In the genomic region with DNA sequence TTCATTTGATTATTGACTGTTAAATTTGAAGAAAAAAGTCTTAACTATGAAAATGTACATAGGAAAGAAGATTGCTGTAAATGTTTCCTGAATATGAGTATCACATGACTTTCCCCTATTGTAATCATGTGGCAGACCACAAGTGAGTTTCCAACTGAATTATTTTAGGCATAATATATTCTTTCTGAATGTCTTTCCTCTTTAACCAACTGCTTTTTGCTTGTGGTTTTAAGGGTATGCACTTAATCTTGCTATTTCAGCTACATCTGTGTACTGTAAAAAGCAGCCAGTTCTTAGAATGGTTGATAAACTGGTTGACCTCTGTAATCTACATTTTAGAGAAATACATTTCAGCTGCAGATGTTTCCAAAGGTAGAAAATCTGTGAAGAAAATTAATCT, we compare ENCODE assay signal across 15 cellular contexts.
DNase-seq lines count a peak whose midpoint lies in the region; ATAC-seq and FAIRE-seq lines count a peak whose summit lies in the region.
"Had no signal": no experiment of that assay in that cellular context is flagged by ENCODE, and none has a peak within 500 bp of the region (broad histone marks: within the 10 kb centered on the region; RNA-seq: fewer than 3 reads in every experiment).

No MANE protein-coding gene starts in this region.

- no peak overlapping the region for H3K4me3 ChIP-seq in skeletal muscle tissue (ENCODE audit: low read length in 3 of 3)
- H3K4me3 ChIP-seq: ascending aorta, vagina had no signal

- H3K9me3 ChIP-seq in skeletal muscle tissue (ENCODE audit: control insufficient read depth in 3 of 3, low read length in 3 of 3) = no peaks in the 10 kb centered on the region
- H3K9me3 ChIP-seq: ascending aorta, vagina had no signal

- H3K4me1 ChIP-seq in skeletal muscle tissue (ENCODE audit: control insufficient read depth in 3 of 3, insufficient read depth in 3 of 3, low read length in 3 of 3) = no peaks in the 10 kb centered on the region
- H3K4me1 ChIP-seq: ascending aorta, vagina had no signal

- no peak overlapping the region for H3K9ac ChIP-seq in skeletal muscle tissue (ENCODE audit: low read depth in 1 of 3, low read length in 3 of 3)

- peak; percentile 3 for DNase-seq in HT1080 (ENCODE audit: low read depth)
- peak; percentile 56 for DNase-seq in NCI-H226
- DNase-seq in amniotic epithelial cell (ENCODE audit: low read depth) = peak; percentile 21
- no peak for DNase-seq in NCI-H1092 treated with DMSO at 0.1 percent for 48 hours (lab: John Stamatoyannopoulos, UW)
- DNase-seq in RCC 7860 (ENCODE audit: low spot score) = no peak
- DNase-seq: activated B cell treated with CpG ODN at 0.5 μM for 24 hours; cortex of kidney; NCI-H2171 treated with DMSO at 0.1 percent for 48 hours; stimulated activated CD4-positive, alpha-beta T cell treated with anti-CD3 and anti-CD28 coated beads, Interleukin-12 subunit alpha, Interleukin-12 subunit beta, amount 100 ng/mL, for 4 hours; stimulated activated naive CD8-positive, alpha-beta T cell treated with anti-CD3 and anti-CD28 coated beads, Interleukin-15, amount 100 ng/mL, for 72 hours had no signal

- ATAC-seq in GM18870 (IDR thresholded peaks at IDR 0.05; ENCODE audit: unreplicated experiment) = no peak
- ATAC-seq: stimulated activated naive CD8-positive, alpha-beta T cell treated with anti-CD3 and anti-CD28 coated beads, Interleukin-15, amount 100 ng/mL, for 72 hours had no signal

- H3K36me3 ChIP-seq in skeletal muscle tissue (ENCODE audit: control insufficient read depth in 3 of 3, insufficient read depth in 3 of 3, low read length in 3 of 3) = no peaks in the 10 kb centered on the region
- H3K36me3 ChIP-seq: ascending aorta, vagina had no signal

- peak overlapping the region; percentile 29 for H3K27ac ChIP-seq in skeletal muscle tissue (ENCODE audit: low read depth, low read length)
- H3K27ac ChIP-seq: ascending aorta, vagina had no signal

- no peaks in the 10 kb centered on the region for H3K27me3 ChIP-seq in skeletal muscle tissue (ENCODE audit: control insufficient read depth in 3 of 3, insufficient read depth in 3 of 3, low read length in 3 of 3)
- H3K27me3 ChIP-seq: ascending aorta, vagina had no signal

- no peak for FAIRE-seq in RCC 7860 (lab: Jason Lieb, UNC)
- FAIRE-seq: GM12891 had no signal

Comparison
In these comparisons a context has a peak if more than half of its experiments do, and no peak if none do; other contexts are left out.
1. DNase-seq: peak in HT1080 (single experiment), NCI-H226 (single experiment) and amniotic epithelial cell (single experiment); none in NCI-H1092 treated with DMSO at 0.1 percent for 48 hours (single experiment) and RCC 7860 (single experiment).